In the genomic region with DNA sequence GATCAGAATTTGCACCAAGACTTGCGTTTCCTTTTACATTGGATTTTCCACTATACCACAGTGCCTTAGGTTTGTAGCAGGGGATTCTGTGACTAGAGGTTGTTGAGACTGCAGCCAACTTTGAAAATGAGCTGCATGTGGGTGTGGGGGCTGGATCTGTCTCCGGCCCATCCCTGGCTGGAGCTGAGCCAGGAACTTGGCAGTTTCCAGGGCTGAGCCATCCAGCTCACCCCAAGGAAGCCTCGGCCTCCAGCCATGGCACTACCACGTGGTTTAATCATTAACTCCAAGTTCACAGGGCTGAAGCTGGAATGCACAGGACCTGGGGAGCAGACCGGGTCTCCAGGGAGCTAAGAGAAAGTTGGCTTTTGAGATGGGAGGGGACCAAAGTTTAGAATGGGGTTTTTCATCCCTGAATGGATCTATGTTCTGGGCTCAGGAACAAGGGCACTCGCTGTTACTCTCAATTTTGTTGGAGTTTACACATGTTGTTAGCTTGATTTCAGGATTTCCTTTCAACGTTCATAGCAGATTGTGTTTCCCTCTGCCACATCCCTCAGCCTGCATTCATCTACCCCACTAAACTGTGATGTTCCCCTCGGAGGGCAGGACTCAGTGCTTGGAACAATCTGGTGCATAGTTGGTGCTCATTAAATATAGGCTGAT, we compare ENCODE assay signal across 14 cellular contexts. TPM values are rescaled to one million over a fixed set of nuclear protein-coding genes. Genes with fewer than 3 reads are reported as not detected.
DNase-seq lines count a peak whose midpoint lies in the region; ATAC-seq and TF ChIP-seq lines count a peak whose summit lies in the region.
"Had no signal": no experiment of that assay in that cellular context is flagged by ENCODE, and none has a peak within 500 bp of the region (broad histone marks: within the 10 kb centered on the region; RNA-seq: fewer than 3 reads in every experiment).

No MANE protein-coding gene starts in this region.

- H3K27me3 ChIP-seq in ACC112 (ENCODE audit: insufficient read depth, low read length): peaks cover 11% of the 10 kb centered on the region
- no peaks in the 10 kb centered on the region for H3K27me3 ChIP-seq in right lobe of liver

- no peaks in the 10 kb centered on the region for H3K9me3 Mint-ChIP-seq in activated naive CD4-positive, alpha-beta T cell treated with anti-CD3 and anti-CD28 coated beads, Interleukin-2, amount 10 ng/mL, durations not matched to agents 7 days and 5 days
- H3K9me3 Mint-ChIP-seq: activated naive CD4-positive, alpha-beta T cell treated with anti-CD3 and anti-CD28 coated beads, Interleukin-2, amount 50 U/mL, for 24 hours; T-cell had no signal

- peaks cover 4% of the 10 kb centered on the region for H3K4me1 Mint-ChIP-seq in activated naive CD4-positive, alpha-beta T cell treated with anti-CD3 and anti-CD28 coated beads, Interleukin-2, amount 10 ng/mL, durations not matched to agents 7 days and 5 days
- H3K4me1 Mint-ChIP-seq: activated naive CD4-positive, alpha-beta T cell treated with anti-CD3 and anti-CD28 coated beads, Interleukin-2, amount 50 U/mL, for 24 hours had no signal

- CTCF ChIA-PET in activated naive CD4-positive, alpha-beta T cell treated with anti-CD3 and anti-CD28 coated beads, Interleukin-2, amount 10 ng/mL, durations not matched to agents 7 days and 5 days (lab: Charles Lee): no interaction called here

- no peak overlapping the region for H3K27ac Mint-ChIP-seq in activated naive CD4-positive, alpha-beta T cell treated with anti-CD3 and anti-CD28 coated beads, Interleukin-2, amount 10 ng/mL, durations not matched to agents 7 days and 5 days
- H3K27ac Mint-ChIP-seq: activated naive CD4-positive, alpha-beta T cell treated with anti-CD3 and anti-CD28 coated beads, Interleukin-2, amount 50 U/mL, for 24 hours; B cell had no signal

- H3K79me2 ChIP-seq in ACC112 (ENCODE audit: control insufficient read depth, insufficient read depth, low read length, unreplicated experiment): no peaks in the 10 kb centered on the region

- H3K36me3 ChIP-seq in ACC112 (ENCODE audit: insufficient read depth, low read length) (no peaks in the 10 kb centered on the region), right lobe of liver (no peaks in the 10 kb centered on the region)

- intact Hi-C loops in right lobe of liver (cut with DNase I): no loop called here

- peaks cover 64% of the 10 kb centered on the region for H3K27me3 Mint-ChIP-seq in activated naive CD4-positive, alpha-beta T cell treated with anti-CD3 and anti-CD28 coated beads, Interleukin-2, amount 10 ng/mL, durations not matched to agents 7 days and 5 days

- H3K4me3 ChIP-seq in ACC112 (ENCODE audit: low read depth, low read length) (peak overlapping the region; percentile 3; the same call in 1 of the 2 replicates), right lobe of liver (no peak overlapping the region)
- H3K4me3 ChIP-seq: skin epidermis had no signal

- H3K4me3 Mint-ChIP-seq in activated naive CD4-positive, alpha-beta T cell treated with anti-CD3 and anti-CD28 coated beads, Interleukin-2, amount 10 ng/mL, durations not matched to agents 7 days and 5 days: no peak overlapping the region
- H3K4me3 Mint-ChIP-seq: activated naive CD4-positive, alpha-beta T cell treated with anti-CD3 and anti-CD28 coated beads, Interleukin-2, amount 50 U/mL, for 24 hours; B cell; T-cell had no signal

- no peak for TF ChIP-seq POLR2A in right lobe of liver (IDR thresholded peaks at IDR 0.05)

- no peak overlapping the region for H2AFZ ChIP-seq in ACC112 (ENCODE audit: low read length, unreplicated experiment)

- no peak overlapping the region for H3K27ac ChIP-seq in ACC112 (ENCODE audit: low read depth, low read length)
- H3K27ac ChIP-seq in right lobe of liver: no peak overlapping the region
- H3K27ac ChIP-seq: skin epidermis had no signal

- DNase-seq in HK-2 (ENCODE audit: unreplicated experiment): peak; percentile 85
- DNase-seq in cerebellum (ENCODE audit: low spot score): peak; percentile 10
- DNase-seq in right lobe of liver: peak; percentile 77 to 90 (median 85)
- DNase-seq in Kasumi-1 (lab: John Stamatoyannopoulos, UW): no peak
- no peak for DNase-seq in stimulated activated CD4-positive, alpha-beta T cell treated with anti-CD3 and anti-CD28 coated beads, Interleukin-4, amount 100 ng/mL, for 1 hour
- DNase-seq in activated naive CD4-positive, alpha-beta T cell treated with anti-CD3 and anti-CD28 coated beads, Interleukin-2, amount 10 ng/mL, durations not matched to agents 7 days and 5 days: no peak
- DNase-seq: activated CD4-positive, alpha-beta T cell treated with anti-CD3 and anti-CD28 coated beads, Interleukin-2, amount 50 U/mL, for 48 hours; NCI-H1417; T-cell had no signal

- peak; percentile 98 to 99 (median 99) for ATAC-seq in right lobe of liver
- no peak for ATAC-seq in GM21528 (IDR thresholded peaks at IDR 0.05; ENCODE audit: low FRiP score, unreplicated experiment)
- ATAC-seq: T-cell had no signal

- no peak for TF ChIP-seq CTCF in right lobe of liver (IDR thresholded peaks at IDR 0.05)

- peaks cover 6% of the 10 kb centered on the region for H3K4me1 ChIP-seq in ACC112 (ENCODE audit: control insufficient read depth, insufficient read depth, low read length, unreplicated experiment)
- H3K4me1 ChIP-seq in right lobe of liver: peaks cover 0 to 14% (median 5%) of the 10 kb centered on the region in 4 donors

- WGBS in right lobe of liver (ENCODE audit: insufficient coverage, low coverage, low lambda C conversion rate, missing lambda C conversion rate): 20% methylated on average over 4 of the region's 8 CpGs

- H3K9me3 ChIP-seq in right lobe of liver: no peaks in the 10 kb centered on the region

- H3K36me3 Mint-ChIP-seq in activated naive CD4-positive, alpha-beta T cell treated with anti-CD3 and anti-CD28 coated beads, Interleukin-2, amount 10 ng/mL, durations not matched to agents 7 days and 5 days: no peaks in the 10 kb centered on the region
- H3K36me3 Mint-ChIP-seq: activated naive CD4-positive, alpha-beta T cell treated with anti-CD3 and anti-CD28 coated beads, Interleukin-2, amount 50 U/mL, for 24 hours; T-cell had no signal

RNA-seq across cellular contexts. Expression of gene HNF1B, which starts 42.3 kb away (rescaled TPM):
- total RNA-seq in cerebellum: not detected
- 1 to 10 TPM; 5.2 to 7.0 (median 5.7) TPM for total RNA-seq in right lobe of liver

Comparison
In these comparisons a context has a peak if more than half of its experiments do, and no peak if none do; other contexts are left out.
1. DNase-seq: peak in HK-2 (single experiment), cerebellum (single experiment) and right lobe of liver (3 of 3); none in Kasumi-1 (0 of 2), stimulated activated CD4-positive, alpha-beta T cell treated with anti-CD3 and anti-CD28 coated beads, Interleukin-4, amount 100 ng/mL, for 1 hour (single experiment) and activated naive CD4-positive, alpha-beta T cell treated with anti-CD3 and anti-CD28 coated beads, Interleukin-2, amount 10 ng/mL, durations not matched to agents 7 days and 5 days (single experiment).